34 cellular contexts compared by ENCODE assay signal in genomic region chr16:80323808-80324195, GRCh38.
"Had no signal": no experiment of that assay in that cellular context is flagged by ENCODE, and none has a peak within 500 bp of the region (broad histone marks: within the 10 kb centered on the region; RNA-seq: fewer than 3 reads in every experiment).

No MANE protein-coding gene starts in this region.

- H3K4me3 ChIP-seq: Peyer's patch, SJSA1 had no signal

- H3K9me3 ChIP-seq: Peyer's patch, SJSA1, SK-N-SH had no signal

- H3K4me3 Mint-ChIP-seq: activated CD4-positive, alpha-beta memory T cell treated with anti-CD3 and anti-CD28 coated beads for 36 hours; activated CD4-positive, alpha-beta T cell treated with anti-CD3 and anti-CD28 coated beads for 36 hours; activated naive CD8-positive, alpha-beta T cell treated with anti-CD3 and anti-CD28 coated beads for 36 hours; activated T-helper 17 cell treated with anti-CD3 and anti-CD28 coated beads, Interleukin-2, amount 50 U/mL, for 72 hours; T-helper 1 cell treated with Interleukin-12 subunit alpha and Interleukin-12 subunit beta and Interleukin-4 antibody, amounts not matched to agents 30 μg/mL and 1 μg/mL, for 36 hours; T-helper 2 cell treated with Interferon-gamma antibody and Interleukin-4, amounts not matched to agents 5 μg/mL and 100 μg/mL, for 36 hours had no signal

- H3K4me2 ChIP-seq: SK-N-SH had no signal

- H3K27ac ChIP-seq: brain microvascular endothelial cell, Peyer's patch, SJSA1 had no signal

- H3K4me1 Mint-ChIP-seq: activated CD4-positive, alpha-beta T cell treated with anti-CD3 and anti-CD28 coated beads for 36 hours; activated naive CD8-positive, alpha-beta T cell treated with anti-CD3 and anti-CD28 coated beads for 36 hours; activated T-helper 17 cell treated with anti-CD3 and anti-CD28 coated beads, Interleukin-2, amount 50 U/mL, for 72 hours had no signal

- H3K4me1 ChIP-seq: Peyer's patch had no signal

- H3K36me3 Mint-ChIP-seq: activated CD4-positive, alpha-beta memory T cell treated with anti-CD3 and anti-CD28 coated beads for 36 hours; activated naive CD8-positive, alpha-beta T cell treated with anti-CD3 and anti-CD28 coated beads for 36 hours had no signal

- H3K27me3 ChIP-seq: brain microvascular endothelial cell, Peyer's patch, SJSA1 had no signal

- DNase-seq: activated CD4-positive, alpha-beta memory T cell treated with anti-CD3 and anti-CD28 coated beads for 36 hours; activated CD4-positive, alpha-beta T cell treated with anti-CD3 and anti-CD28 coated beads for 36 hours; activated CD4-positive, alpha-beta T cell treated with anti-CD3 and anti-CD28 coated beads, Interleukin-2, amount 50 U/mL, for 1 hour; activated CD8-positive, alpha-beta memory T cell treated with anti-CD3 and anti-CD28 coated beads, Interleukin-2, amount 50 U/mL, for 48 hours; activated effector memory CD4-positive, alpha-beta T cell treated with anti-CD3 and anti-CD28 coated beads, Interleukin-2, amount 50 U/mL, for 16 hours; activated naive CD4-positive, alpha-beta T cell; activated naive CD4-positive, alpha-beta T cell treated with anti-CD3 and anti-CD28 coated beads, Interleukin-2, amount 50 U/mL, for 16 hours; activated naive CD8-positive, alpha-beta T cell treated with anti-CD3 and anti-CD28 coated beads for 36 hours; activated T-cell treated with anti-CD3 and anti-CD28 coated beads, Interleukin-2, amount 50 U/mL, for 48 hours; amniotic stem cell; aorta; brain microvascular endothelial cell; Kasumi-1; KG1; MM.1S; MV-4-11; NCI-H1092; NCI-H1436 treated with DMSO at 0.1 percent for 48 hours; NCI-H1694 treated with DMSO at 0.1 percent for 48 hours; NCI-H2029; NCI-H2171; NCI-H510A; NCI-H526; NCI-H748 treated with DMSO at 0.1 percent for 48 hours; NK-92 treated with Interleukin-12 subunit alpha and Interleukin-12 subunit beta, amount 100 ng/mL, for 24 hours; PC-3; Peyer's patch; RPMI8226; SHP77 treated with DMSO at 0.1 percent for 48 hours; SK-N-SH had no signal

- H3K9me3 Mint-ChIP-seq: activated CD4-positive, alpha-beta memory T cell treated with anti-CD3 and anti-CD28 coated beads for 36 hours; activated naive CD8-positive, alpha-beta T cell treated with anti-CD3 and anti-CD28 coated beads for 36 hours; T-helper 1 cell treated with Interleukin-12 subunit alpha and Interleukin-12 subunit beta and Interleukin-4 antibody, amounts not matched to agents 30 μg/mL and 1 μg/mL, for 36 hours; T-helper 2 cell treated with Interferon-gamma antibody and Interleukin-4, amounts not matched to agents 5 μg/mL and 100 μg/mL, for 36 hours had no signal

- H3K9ac ChIP-seq: SK-N-SH had no signal

- H3K36me3 ChIP-seq: brain microvascular endothelial cell, Peyer's patch, SJSA1 had no signal

- H3K27ac Mint-ChIP-seq: activated CD4-positive, alpha-beta memory T cell treated with anti-CD3 and anti-CD28 coated beads for 36 hours; activated CD4-positive, alpha-beta T cell treated with anti-CD3 and anti-CD28 coated beads for 36 hours; activated naive CD8-positive, alpha-beta T cell treated with anti-CD3 and anti-CD28 coated beads for 36 hours; activated T-helper 17 cell treated with anti-CD3 and anti-CD28 coated beads, Interleukin-2, amount 50 U/mL, for 72 hours; T-helper 1 cell treated with Interleukin-12 subunit alpha and Interleukin-12 subunit beta and Interleukin-4 antibody, amounts not matched to agents 30 μg/mL and 1 μg/mL, for 36 hours; T-helper 2 cell treated with Interferon-gamma antibody and Interleukin-4, amounts not matched to agents 5 μg/mL and 100 μg/mL, for 36 hours had no signal
